In the genomic region with DNA sequence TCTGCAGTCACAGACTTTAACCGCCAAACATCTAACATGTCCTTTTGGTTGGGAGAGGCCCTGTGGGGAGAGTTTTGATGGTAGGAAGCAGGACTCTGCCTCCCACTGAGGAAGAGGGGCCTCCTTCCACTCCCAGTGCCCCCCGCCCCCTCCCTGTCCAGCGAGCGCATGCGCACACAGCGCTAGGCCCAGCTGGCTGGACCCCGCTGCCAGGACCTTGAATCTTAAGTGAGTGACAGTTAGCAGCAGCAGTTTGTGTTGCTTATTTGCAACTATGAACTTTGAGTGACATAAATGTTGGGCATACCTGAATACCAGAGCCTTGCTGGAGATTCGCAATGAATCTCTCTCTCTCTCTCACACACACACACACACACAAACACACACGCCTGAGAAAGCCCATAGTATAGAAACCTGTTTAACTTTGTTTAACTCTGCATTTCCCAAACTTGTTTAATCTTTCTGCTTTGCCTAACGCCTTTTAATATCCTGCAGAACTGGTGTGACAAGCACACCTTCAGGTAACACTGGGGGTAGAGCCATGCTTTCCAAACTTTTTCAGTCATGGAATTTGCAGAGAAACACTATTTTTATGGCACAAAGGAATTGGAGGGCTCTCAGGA, we compare ENCODE assay signal across 24 cellular contexts.
"Had no signal": no experiment of that assay in that cellular context is flagged by ENCODE, and none has a peak within 500 bp of the region (broad histone marks: within the 10 kb centered on the region; RNA-seq: fewer than 3 reads in every experiment).

No MANE protein-coding gene starts in this region.

- H3K27ac ChIP-seq: colonic mucosa, foreskin keratinocyte, heart left ventricle, neutrophil, testis, upper lobe of left lung, vagina had no signal

- H3K36me3 ChIP-seq: colonic mucosa, heart left ventricle, neutrophil, upper lobe of left lung, vagina had no signal

- H3K27ac Mint-ChIP-seq: activated CD4-positive, alpha-beta T cell treated with anti-CD3 and anti-CD28 coated beads for 36 hours; activated CD8-positive, alpha-beta memory T cell treated with anti-CD3 and anti-CD28 coated beads, Interleukin-2, amount 10 ng/mL, durations not matched to agents 7 days and 5 days; activated CD8-positive, alpha-beta T cell treated with anti-CD3 and anti-CD28 coated beads, Interleukin-2, amount 10 ng/mL, durations not matched to agents 7 days and 5 days; activated naive CD8-positive, alpha-beta T cell; activated T-helper 2 cell treated with anti-CD3 and anti-CD28 coated beads, Interferon-gamma antibody, Interleukin-2, Interleukin-4, amounts not matched to agents 10 μg/mL and 5 μg/mL and 100 μg/mL, durations not matched to agents 14 hours and 24 hours and 36 hours; natural killer cell treated with Interleukin-12 subunit alpha and Interleukin-12 subunit beta and Interleukin-15 and Interleukin-18, amount 100 ng/mL, for 72 hours; progenitor cell of endocrine pancreas; T-cell had no signal

- H3K36me3 Mint-ChIP-seq: activated CD8-positive, alpha-beta memory T cell treated with anti-CD3 and anti-CD28 coated beads, Interleukin-2, amount 10 ng/mL, durations not matched to agents 7 days and 5 days; activated naive CD8-positive, alpha-beta T cell; natural killer cell treated with Interleukin-12 subunit alpha and Interleukin-12 subunit beta and Interleukin-15 and Interleukin-18, amount 100 ng/mL, for 72 hours; T-cell had no signal

- H3K9me3 ChIP-seq: colonic mucosa, heart left ventricle, mucosa of descending colon, neutrophil, testis, upper lobe of left lung, vagina had no signal

- DNase-seq: activated CD4-positive, alpha-beta T cell treated with anti-CD3 and anti-CD28 coated beads for 36 hours; activated CD4-positive, CD25-positive, alpha-beta regulatory T cell; activated CD8-positive, alpha-beta memory T cell treated with anti-CD3 and anti-CD28 coated beads, Interleukin-2, amount 10 ng/mL, durations not matched to agents 7 days and 5 days; activated CD8-positive, alpha-beta T cell treated with anti-CD3 and anti-CD28 coated beads, Interleukin-2, amount 10 ng/mL, durations not matched to agents 7 days and 5 days; activated naive CD4-positive, alpha-beta T cell treated with Interleukin-2 at 50 U/mL for 16 hours; activated T-cell treated with anti-CD3 and anti-CD28 coated beads, Interleukin-2, amount 50 U/mL, for 48 hours; colonic mucosa; effector CD8-positive, alpha-beta T cell; foreskin keratinocyte; heart left ventricle; mesendoderm; mucosa of descending colon; retina; stimulated activated CD4-positive, alpha-beta T cell treated with anti-CD3 and anti-CD28 coated beads, Interleukin-2, amount 100 ng/mL, for 48 hours; stimulated activated naive CD4-positive, alpha-beta T cell treated with Interleukin-2 at 50 U/mL for 16 hours; T-cell; testis had no signal

- H3K9me3 Mint-ChIP-seq: activated T-helper 2 cell treated with anti-CD3 and anti-CD28 coated beads, Interferon-gamma antibody, Interleukin-2, Interleukin-4, amounts not matched to agents 10 μg/mL and 5 μg/mL and 100 μg/mL, durations not matched to agents 14 hours and 24 hours and 36 hours; natural killer cell treated with Interleukin-12 subunit alpha and Interleukin-12 subunit beta and Interleukin-15 and Interleukin-18, amount 100 ng/mL, for 72 hours; T-cell had no signal

- H3K27me3 ChIP-seq: colonic mucosa, heart left ventricle, testis, upper lobe of left lung, vagina had no signal

- H3K4me1 ChIP-seq: foreskin keratinocyte, heart left ventricle, testis, upper lobe of left lung had no signal

- H3K4me3 ChIP-seq: colonic mucosa, heart left ventricle, mucosa of descending colon, testis, upper lobe of left lung, vagina had no signal

- H3K4me3 Mint-ChIP-seq: activated CD4-positive, alpha-beta T cell treated with anti-CD3 and anti-CD28 coated beads for 36 hours; activated CD8-positive, alpha-beta memory T cell treated with anti-CD3 and anti-CD28 coated beads, Interleukin-2, amount 10 ng/mL, durations not matched to agents 7 days and 5 days; activated CD8-positive, alpha-beta T cell treated with anti-CD3 and anti-CD28 coated beads, Interleukin-2, amount 10 ng/mL, durations not matched to agents 7 days and 5 days; activated naive CD8-positive, alpha-beta T cell; natural killer cell treated with Interleukin-12 subunit alpha and Interleukin-12 subunit beta and Interleukin-15 and Interleukin-18, amount 100 ng/mL, for 72 hours; T-cell had no signal

- H3K4me1 Mint-ChIP-seq: activated CD4-positive, alpha-beta T cell treated with anti-CD3 and anti-CD28 coated beads for 36 hours; activated CD8-positive, alpha-beta memory T cell treated with anti-CD3 and anti-CD28 coated beads, Interleukin-2, amount 10 ng/mL, durations not matched to agents 7 days and 5 days; T-cell had no signal
